ENCODE assay signal across 2 cellular contexts in genomic region chr16:681746-682427, GRCh38.
TF ChIP-seq lines count a peak whose summit lies in the region.

No MANE protein-coding gene starts in this region.

TF ChIP-seq in SK-N-SH, 30 proteins besides CTCF, POLR2A, EP300 and RAD21 (continued from another document):
- TF ChIP-seq ZBTB33 (IDR thresholded peaks at IDR 0.05; ENCODE audit: borderline replicate concordance, low read depth) (0 out of 2 replicates have a peak, but pooled peaks have one; percentile 19), NFIC (IDR thresholded peaks at IDR 0.05; ENCODE audit: borderline replicate concordance) (peak; percentile 62; the same call in 1 of the 2 replicates), JUND (IDR thresholded peaks at IDR 0.05) (0 out of 2 replicates have a peak, but pooled peaks have one; percentile 3)

TF ChIP-seq in SK-N-SH treated with all-trans-retinoic acid at 6 μM for 48 hours, 23 proteins besides CTCF, POLR2A, EP300 and RAD21 (continued from another document):
- TF ChIP-seq TSHZ2 (CRISPR knock-in tag; IDR thresholded peaks at IDR 0.05) (no peak), SNAI2 (CRISPR knock-in tag; IDR thresholded peaks at IDR 0.05) (no peak), RARB (CRISPR knock-in tag; IDR thresholded peaks at IDR 0.05) (no peak), TOX (CRISPR knock-in tag; IDR thresholded peaks at IDR 0.05; ENCODE audit: borderline replicate concordance) (no peak), PPARA (CRISPR knock-in tag; IDR thresholded peaks at IDR 0.05; ENCODE audit: borderline replicate concordance) (no peak), CSRNP3 (CRISPR knock-in tag; IDR thresholded peaks at IDR 0.05) (no peak), ZFP3 (CRISPR knock-in tag; IDR thresholded peaks at IDR 0.05) (no peak), ZNF70 (CRISPR knock-in tag; IDR thresholded peaks at IDR 0.05) (no peak), CREB5 (CRISPR knock-in tag; IDR thresholded peaks at IDR 0.05; ENCODE audit: low read depth) (no peak), ZNF565 (CRISPR knock-in tag; conservative IDR thresholded peaks at IDR 0.05; ENCODE audit: low read depth) (no peak), ZFP30 (CRISPR knock-in tag; IDR thresholded peaks at IDR 0.05) (no peak)
